ENCODE assay signal across 23 cellular contexts in genomic region chr3:134231131-134231530, GRCh38. TPM values are rescaled to one million over a fixed set of nuclear protein-coding genes. Genes with fewer than 3 reads are reported as not detected.
DNase-seq lines count a peak whose midpoint lies in the region; ATAC-seq, FAIRE-seq and TF ChIP-seq lines count a peak whose summit lies in the region.
"Had no signal": no experiment of that assay in that cellular context is flagged by ENCODE, and none has a peak within 500 bp of the region (broad histone marks: within the 10 kb centered on the region; RNA-seq: fewer than 3 reads in every experiment).

No MANE protein-coding gene starts in this region.

- no peak overlapping the region for H2AFZ ChIP-seq in K562 (ENCODE audit: low read depth, low read length)

- H3K4me3 ChIP-seq in Caco-2 (ENCODE audit: low read depth, low read length) (no peak overlapping the region), K562 (no peak overlapping the region)
- no peak overlapping the region for H3K4me3 ChIP-seq in naive thymus-derived CD4-positive, alpha-beta T cell (ENCODE audit: low read length)
- H3K4me3 ChIP-seq: spleen had no signal

- no TSS peak for BruUV-seq in Caco-2 (replicated peaks; lab: Mats Ljungman, UMichigan)
- BruUV-seq in K562 (replicated peaks; lab: Mats Ljungman, UMichigan): no TSS peak

- no peaks in the 10 kb centered on the region for H3K27me3 Mint-ChIP-seq in Caco-2 (ENCODE audit: insufficient read depth, unreplicated experiment)
- peaks cover 0 to 16% (median 0%) of the 10 kb centered on the region in 5 donors for H3K27me3 Mint-ChIP-seq in naive thymus-derived CD4-positive, alpha-beta T cell
- H3K27me3 Mint-ChIP-seq: CD4-positive, CD25-positive, alpha-beta regulatory T cell; dendritic cell treated with granulocyte-macrophage colony-stimulating factor and Interleukin-4, amounts not matched to agents 40 ng/mL and 50 ng/mL, for 4 days had no signal

- H3K4me3 Mint-ChIP-seq in Caco-2 (ENCODE audit: unreplicated experiment): no peak overlapping the region
- H3K4me3 Mint-ChIP-seq in naive thymus-derived CD4-positive, alpha-beta T cell: peak overlapping the region in 2 of 10 donors; percentile 30 to 49
- H3K4me3 Mint-ChIP-seq: activated naive CD8-positive, alpha-beta T cell treated with anti-CD3 and anti-CD28 coated beads, Interleukin-2, amount 10 ng/mL, durations not matched to agents 7 days and 5 days; dendritic cell treated with granulocyte-macrophage colony-stimulating factor and Interleukin-4, amounts not matched to agents 40 ng/mL and 50 ng/mL, for 4 days; natural killer cell; T-helper 1 cell treated with Interleukin-12 subunit alpha and Interleukin-12 subunit beta and Interleukin-4 antibody, amounts not matched to agents 30 μg/mL and 1 μg/mL, for 36 hours had no signal

- H3K79me2 ChIP-seq in K562 (ENCODE audit: control insufficient read depth, insufficient read depth, low read length): peaks cover 88% of the 10 kb centered on the region

- TF ChIP-seq CTCF in Caco-2 (IDR thresholded peaks at IDR 0.05; ENCODE audit: insufficient read depth in 1 of 2, low read depth in 1 of 2, low read length in 1 of 2, severe bottlenecking in 1 of 2, unreplicated experiment in 1 of 2) (no peak), K562 (IDR thresholded peaks at IDR 0.05 in 2 of 3, conservative IDR thresholded peaks at IDR 0.05 in 1 of 3; ENCODE audit: insufficient read depth in 2 of 3, low read depth in 1 of 3, low read length in 3 of 3) (no peak)

- peak overlapping the region; percentile 53 for H3K4me2 ChIP-seq in K562 (ENCODE audit: insufficient read depth, low read length)

- no peak overlapping the region; a peak in 1 of 4 replicates for H3K9ac ChIP-seq in K562 (ENCODE audit: insufficient read depth in 1 of 2, low read depth in 2 of 2, low read length in 2 of 2)

- H4K20me1 ChIP-seq in K562 (replicated peaks; ENCODE audit: control insufficient read depth, insufficient read depth, low read length): peaks cover 4% of the 10 kb centered on the region; the same call in 1 of the 2 replicates

- H3K27ac Mint-ChIP-seq in Caco-2 (ENCODE audit: unreplicated experiment): peak overlapping the region; percentile 36
- peak overlapping the region in 2 of 9 donors; percentile 6 to 20 for H3K27ac Mint-ChIP-seq in naive thymus-derived CD4-positive, alpha-beta T cell
- H3K27ac Mint-ChIP-seq: activated naive CD8-positive, alpha-beta T cell treated with anti-CD3 and anti-CD28 coated beads, Interleukin-2, amount 10 ng/mL, durations not matched to agents 7 days and 5 days; CD4-positive, CD25-positive, alpha-beta regulatory T cell; dendritic cell treated with granulocyte-macrophage colony-stimulating factor and Interleukin-4, amounts not matched to agents 40 ng/mL and 50 ng/mL, for 4 days; T-helper 1 cell treated with Interleukin-12 subunit alpha and Interleukin-12 subunit beta and Interleukin-4 antibody, amounts not matched to agents 30 μg/mL and 1 μg/mL, for 36 hours had no signal

- no peaks in the 10 kb centered on the region for H3K27me3 ChIP-seq in Caco-2 (replicated peaks; ENCODE audit: control insufficient read depth, insufficient read depth, low read length)
- H3K27me3 ChIP-seq in K562 (ENCODE audit: control insufficient read depth in 2 of 2, insufficient read depth in 2 of 2, low read length in 2 of 2): no peaks in the 10 kb centered on the region
- no peaks in the 10 kb centered on the region for H3K27me3 ChIP-seq in naive thymus-derived CD4-positive, alpha-beta T cell (ENCODE audit: control insufficient read depth in 2 of 2, insufficient read depth in 2 of 2, low read length in 2 of 2)
- H3K27me3 ChIP-seq: spleen had no signal

- in situ Hi-C loops in K562 (cut with MboI): no loop called here

- TF ChIP-seq POLR2A in K562 (conservative IDR thresholded peaks at IDR 0.05): no peak

- ATAC-seq in K562: peak; percentile 33; the same call in 2 of the 3 replicates
- ATAC-seq in naive thymus-derived CD4-positive, alpha-beta T cell: no peak

- CTCF ChIA-PET in Caco-2 (lab: Charles Lee) (no interaction called here), K562 (lab: Yijun Ruan, JAX; ENCODE audit: low intra/inter-chr PET ratio) (interaction anchor here (0.7 kb wide), 2 partner anchors 202 to 301 kb away, joined by 4 to 5 read pairs; no protein-coding TSS in a partner anchor)
- CTCF ChIA-PET in naive thymus-derived CD4-positive, alpha-beta T cell (lab: Charles Lee): interaction anchor here (0.8 to 1.1 kb wide), 2 partner anchors 17 to 19 kb away, joined by 3 to 4 read pairs; no protein-coding TSS in a partner anchor

- H3K27ac ChIP-seq in K562 (ENCODE audit: extremely low read depth, low read depth, low read length): no peak overlapping the region
- H3K27ac ChIP-seq in naive thymus-derived CD4-positive, alpha-beta T cell (ENCODE audit: low read depth, low read length): no peak overlapping the region
- no peak overlapping the region for H3K27ac ChIP-seq in caudate nucleus (ENCODE audit: low read depth, low read length)
- H3K27ac ChIP-seq: spleen had no signal

- H3K36me3 ChIP-seq in Caco-2 (ENCODE audit: control insufficient read depth, insufficient read depth, low read length) (no peaks in the 10 kb centered on the region), K562 (ENCODE audit: control insufficient read depth, insufficient read depth, low read length) (no peaks in the 10 kb centered on the region)
- H3K36me3 ChIP-seq in naive thymus-derived CD4-positive, alpha-beta T cell (ENCODE audit: control insufficient read depth in 2 of 3, insufficient read depth in 3 of 3, low read length in 3 of 3): no peaks in the 10 kb centered on the region
- H3K36me3 ChIP-seq: spleen had no signal

- no peaks in the 10 kb centered on the region for H3K9me1 ChIP-seq in K562 (ENCODE audit: control insufficient read depth, insufficient read depth, low read length)

- no peaks in the 10 kb centered on the region for H3K9me3 Mint-ChIP-seq in Caco-2 (ENCODE audit: unreplicated experiment)
- H3K9me3 Mint-ChIP-seq in naive thymus-derived CD4-positive, alpha-beta T cell: no peaks in the 10 kb centered on the region
- H3K9me3 Mint-ChIP-seq: activated naive CD8-positive, alpha-beta T cell treated with anti-CD3 and anti-CD28 coated beads, Interleukin-2, amount 10 ng/mL, durations not matched to agents 7 days and 5 days; natural killer cell; T-helper 1 cell treated with Interleukin-12 subunit alpha and Interleukin-12 subunit beta and Interleukin-4 antibody, amounts not matched to agents 30 μg/mL and 1 μg/mL, for 36 hours had no signal

- 0% methylated on average over 3 of the region's 3 CpGs for WGBS in K562 (ENCODE audit: insufficient coverage, low coverage, missing lambda C conversion rate)

- intact Hi-C loops in Caco-2 (cut with micrococcal nuclease; ENCODE audit: unreplicated experiment) (no loop called here), K562 (cut with micrococcal nuclease) (no loop called here)
- intact Hi-C loops in naive thymus-derived CD4-positive, alpha-beta T cell (cut with micrococcal nuclease): no loop called here

- no peak for TF ChIP-seq EP300 in K562 (IDR thresholded peaks at IDR 0.05; ENCODE audit: low read length)

- DNase-seq in Caco-2: no peak
- peak; percentile 7 for DNase-seq in NCI-H226
- peak in 2 of 4 experiments; percentile 17 to 28 for DNase-seq in K562 (ENCODE audit: extremely low read depth in 1 of 4, low spot score in 3 of 4)
- DNase-seq in iris pigment epithelial cell (ENCODE audit: low read depth): peak; percentile 18
- no peak for DNase-seq in naive thymus-derived CD4-positive, alpha-beta T cell
- no peak for DNase-seq in mucosa of gallbladder (ENCODE audit: low spot score)
- no peak for DNase-seq in caudate nucleus (lab: John Stamatoyannopoulos, UW)
- DNase-seq: activated CD4-positive, alpha-beta T cell treated with anti-CD3 and anti-CD28 coated beads, Interleukin-2, amount 50 U/mL, for 1 hour; activated CD8-positive, alpha-beta memory T cell treated with anti-CD3 and anti-CD28 coated beads, Interleukin-2, amount 50 U/mL, for 4 hours; activated naive CD8-positive, alpha-beta T cell treated with anti-CD3 and anti-CD28 coated beads, Interleukin-2, amount 10 ng/mL, durations not matched to agents 7 days and 5 days; CD4-positive, CD25-positive, alpha-beta regulatory T cell; HCEC 1CT; mesenchymal stem cell; natural killer cell; NCI-H1048; NCI-H187; NCI-H69; spleen; stimulated activated CD4-positive, alpha-beta T cell treated with anti-CD3 and anti-CD28 coated beads, Interleukin-4, amount 100 ng/mL, for 4 hours; stimulated activated naive CD4-positive, alpha-beta T cell treated with Interleukin-2 at 50 U/mL for 16 hours had no signal

- H3K4me1 Mint-ChIP-seq in Caco-2 (ENCODE audit: low read depth, unreplicated experiment): peaks cover 28% of the 10 kb centered on the region
- peaks cover 13 to 97% (median 81%) of the 10 kb centered on the region in 7 donors for H3K4me1 Mint-ChIP-seq in naive thymus-derived CD4-positive, alpha-beta T cell

- H3K4me1 ChIP-seq in Caco-2 (peaks cover 14% of the 10 kb centered on the region), K562 (replicated peaks in 1 of 2; ENCODE audit: control insufficient read depth in 2 of 2, insufficient read depth in 2 of 2, low read length in 2 of 2) (peaks cover 3 to 8% of the 10 kb centered on the region in 2 experiments; a peak in 3 of 5 replicates)
- H3K4me1 ChIP-seq in naive thymus-derived CD4-positive, alpha-beta T cell (ENCODE audit: control insufficient read depth in 2 of 2, insufficient read depth in 2 of 2, low read length in 2 of 2): peaks cover 12 to 13% of the 10 kb centered on the region in 2 donors

- no peak for TF ChIP-seq RAD21 in K562 (CRISPR knock-in tag; conservative IDR thresholded peaks at IDR 0.05 in 1 of 2, IDR thresholded peaks at IDR 0.05 in 1 of 2)

- POLR2A ChIA-PET in Caco-2 (lab: Charles Lee) (no interaction called here), K562 (lab: Yijun Ruan, JAX) (interaction anchor here (0.6 to 1.5 kb wide), 2 partner anchors 16 to 19 kb away, joined by 3 to 4 read pairs; no protein-coding TSS in a partner anchor)
- POLR2A ChIA-PET in naive thymus-derived CD4-positive, alpha-beta T cell (lab: Charles Lee): no interaction called here

- FAIRE-seq in K562 (lab: Jason Lieb, UNC): no peak
- FAIRE-seq: endometrium had no signal

- H3K9me3 ChIP-seq in Caco-2 (no peaks in the 10 kb centered on the region), K562 (replicated peaks; ENCODE audit: control insufficient read depth, insufficient read depth, low read depth, low read length) (no peaks in the 10 kb centered on the region)
- H3K9me3 ChIP-seq in naive thymus-derived CD4-positive, alpha-beta T cell (ENCODE audit: control insufficient read depth in 2 of 3, low read length in 3 of 3): no peaks in the 10 kb centered on the region
- H3K9me3 ChIP-seq: spleen had no signal

- H3K36me3 Mint-ChIP-seq in Caco-2 (ENCODE audit: insufficient read depth, unreplicated experiment): no peaks in the 10 kb centered on the region
- peaks cover 0 to 10% (median 0%) of the 10 kb centered on the region in 5 donors for H3K36me3 Mint-ChIP-seq in naive thymus-derived CD4-positive, alpha-beta T cell
- H3K36me3 Mint-ChIP-seq: natural killer cell had no signal

RNA-seq across cellular contexts. Expression of gene RYK, which starts 19.5 kb away (rescaled TPM):
- total RNA-seq in Caco-2 (2022) (101 and 102 TPM in 2 replicates), K562 (2014; rRNA removed) (16.1 and 20.1 TPM in 2 replicates), K562 (2014; rRNA removed; fragmentation: Illumina TruSeq; extraction: Trizol) (22.3 and 24.5 TPM in 2 replicates), K562 (2015; rRNA removed; fragmentation: Illumina TruSeq; extraction: Trizol) (23.8 and 29.5 TPM in 2 replicates), K562 (2021) (13.2 and 13.8 TPM in 2 replicates), mucosa of gallbladder (43.7 TPM)
- total RNA-seq in K562 (2011; cell fraction: chromatin; rRNA removed; ENCODE audit: low replicate concordance): 31.7 and 76.0 TPM in 2 replicates
- total RNA-seq in K562 (2011; cell fraction: nucleolus; rRNA removed): 10.7 and 16.3 TPM in 2 replicates
- total RNA-seq in K562 (2011; cell fraction: nucleoplasm; rRNA removed): 39.4 and 55.0 TPM in 2 replicates
- polyA plus RNA-seq in K562 (2011; rRNA removed) (22.1 and 23.8 TPM in 2 replicates), K562 (2014; fragmentation: Illumina TruSeq; extraction: Trizol) (19.7 and 25.1 TPM in 2 replicates), K562 (2014; fragmentation: Nextera tagmentation; extraction: Ambion mirVana) (1 to 10 TPM; 4.2 to 4.9 TPM), K562 (2014; rRNA removed) (15.3 and 16.6 TPM in 2 replicates)
- 7.5 and 12.4 TPM in 2 replicates for polyA plus RNA-seq in K562 (2011; cell fraction: cytosol; rRNA removed)
- 37.1 and 37.4 TPM in 2 replicates for polyA plus RNA-seq in K562 (2011; cell fraction: nucleus; rRNA removed)
- 9.5 and 12.1 TPM in 2 replicates for polyA plus RNA-seq in K562 (2012)
- 26.9 and 36.9 TPM in 2 replicates for polyA minus RNA-seq in K562 (2011; rRNA and poly(A)+ RNA removed)
- 6.3 and 7.3 TPM in 2 replicates for polyA minus RNA-seq in K562 (2011; cell fraction: cytosol; rRNA and poly(A)+ RNA removed)
- polyA minus RNA-seq in K562 (2011; cell fraction: nucleus; rRNA and poly(A)+ RNA removed): 24.6 and 36.5 TPM in 2 replicates
- 10 to 100 TPM; 10.7 to 53.5 (median 50.5) TPM for total RNA-seq in naive thymus-derived CD4-positive, alpha-beta T cell
- 10 to 100 TPM in 1 of 2 donors, 1 to 10 TPM in 1; 6.9 to 10.5 TPM for polyA plus RNA-seq in naive thymus-derived CD4-positive, alpha-beta T cell

Comparison
In these comparisons a context has a peak if more than half of its experiments do, and no peak if none do; other contexts are left out.
1. DNase-seq: peak in NCI-H226 (single experiment) and iris pigment epithelial cell (single experiment); none in Caco-2 (0 of 2), naive thymus-derived CD4-positive, alpha-beta T cell (0 of 9), mucosa of gallbladder (single experiment) and caudate nucleus (0 of 61).